In the genomic region with DNA sequence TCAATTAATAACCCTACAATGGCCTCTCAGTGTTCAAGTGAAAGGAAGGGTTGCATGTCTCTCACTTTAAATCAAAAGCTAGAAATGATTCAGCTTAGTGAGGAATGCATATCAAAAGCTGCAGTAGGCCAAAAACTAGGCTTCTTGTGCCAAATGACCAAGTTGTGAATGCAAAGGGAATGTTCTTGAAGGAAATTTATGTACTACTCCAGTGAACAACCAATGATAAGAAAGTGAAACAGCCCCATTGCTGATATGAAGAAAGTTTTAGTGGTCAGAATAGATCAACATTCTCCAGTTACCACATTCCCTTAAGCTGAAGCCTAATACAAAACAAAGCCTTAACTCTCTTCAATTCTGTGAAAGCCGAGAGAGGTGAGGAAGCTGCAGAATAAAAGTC, we compare ENCODE assay signal across 18 cellular contexts. TPM values are rescaled to one million over a fixed set of nuclear protein-coding genes. Genes with fewer than 3 reads are reported as not detected.
DNase-seq lines count a peak whose midpoint lies in the region; ATAC-seq, FAIRE-seq and TF ChIP-seq lines count a peak whose summit lies in the region.
"Had no signal": no experiment of that assay in that cellular context is flagged by ENCODE, and none has a peak within 500 bp of the region (broad histone marks: within the 10 kb centered on the region; RNA-seq: fewer than 3 reads in every experiment).

No MANE protein-coding gene starts in this region.

- no peak overlapping the region for H3K9ac ChIP-seq in astrocyte (ENCODE audit: low read length)

- no peak overlapping the region for H2AFZ ChIP-seq in astrocyte (ENCODE audit: low read depth, low read length)

- TF ChIP-seq CTCF in astrocyte (IDR thresholded peaks at IDR 0.05; ENCODE audit: insufficient read depth, low read depth, low read length) (no peak), retinal pigment epithelial cell (conservative IDR thresholded peaks at IDR 0.05; ENCODE audit: low read depth, low read length) (no peak)

- no peak for DNase-seq in activated T-cell treated with anti-CD3 and anti-CD28 coated beads, Interleukin-2, amount 50 U/mL, for 72 hours
- DNase-seq in activated T-cell treated with anti-CD3 and anti-CD28 coated beads for 4 hours = no peak
- DNase-seq in astrocyte (ENCODE audit: low read depth) = peak; percentile 86
- DNase-seq in retinal pigment epithelial cell (ENCODE audit: low read depth) = peak; percentile 25
- no peak for DNase-seq in RPMI8226
- no peak for DNase-seq in pons (ENCODE audit: low spot score)
- DNase-seq: CD4-positive, alpha-beta T cell; EL; NCI-H1417; NCI-H345; SHP77 treated with DMSO at 0.1 percent for 48 hours; spleen had no signal

- peaks cover 4% of the 10 kb centered on the region in 2 donors for H3K9me3 Mint-ChIP-seq in activated T-cell treated with anti-CD3 and anti-CD28 coated beads, Interleukin-2, amount 50 U/mL, for 72 hours
- peaks cover 6% of the 10 kb centered on the region for H3K9me3 Mint-ChIP-seq in astrocyte (ENCODE audit: unreplicated experiment)
- H3K9me3 Mint-ChIP-seq: central memory CD8-positive, alpha-beta T cell had no signal

- peak overlapping the region; percentile 30 for H3K4me2 ChIP-seq in astrocyte (ENCODE audit: low read length)

- no peaks in the 10 kb centered on the region for H3K79me2 ChIP-seq in astrocyte (ENCODE audit: insufficient read depth, low read length)

- no peaks in the 10 kb centered on the region for H4K20me1 ChIP-seq in astrocyte (ENCODE audit: insufficient read depth, low read length)

- H3K27ac Mint-ChIP-seq in activated T-cell treated with anti-CD3 and anti-CD28 coated beads, Interleukin-2, amount 50 U/mL, for 72 hours = no peak overlapping the region
- no peak overlapping the region for H3K27ac Mint-ChIP-seq in astrocyte (ENCODE audit: unreplicated experiment)
- H3K27ac Mint-ChIP-seq: CD4-positive, alpha-beta T cell had no signal

- H3K36me3 ChIP-seq in astrocyte (ENCODE audit: insufficient read depth, low read length) = no peaks in the 10 kb centered on the region
- H3K36me3 ChIP-seq: spleen had no signal

- no peaks in the 10 kb centered on the region for H3K27me3 ChIP-seq in astrocyte (ENCODE audit: insufficient read depth, low read length)

- peak overlapping the region in 1 of 2 donors; percentile 50 for H3K4me3 Mint-ChIP-seq in activated T-cell treated with anti-CD3 and anti-CD28 coated beads, Interleukin-2, amount 50 U/mL, for 72 hours
- H3K4me3 Mint-ChIP-seq in astrocyte (ENCODE audit: unreplicated experiment) = no peak overlapping the region
- H3K4me3 Mint-ChIP-seq: CD4-positive, alpha-beta T cell; central memory CD8-positive, alpha-beta T cell had no signal

- no peak for FAIRE-seq in astrocyte (lab: Jason Lieb, UNC)
- FAIRE-seq: islet of Langerhans had no signal

- H3K4me1 Mint-ChIP-seq in activated T-cell treated with anti-CD3 and anti-CD28 coated beads, Interleukin-2, amount 50 U/mL, for 72 hours (ENCODE audit: low read depth) = peaks cover 19% of the 10 kb centered on the region
- H3K4me1 Mint-ChIP-seq in astrocyte (ENCODE audit: low read depth, unreplicated experiment) = peaks cover 6% of the 10 kb centered on the region
- H3K4me1 Mint-ChIP-seq: central memory CD8-positive, alpha-beta T cell had no signal

- H3K27ac ChIP-seq in astrocyte (ENCODE audit: low read depth, low read length) = no peak overlapping the region
- H3K27ac ChIP-seq: spleen had no signal

- H3K27me3 Mint-ChIP-seq in activated T-cell treated with anti-CD3 and anti-CD28 coated beads, Interleukin-2, amount 50 U/mL, for 72 hours (ENCODE audit: low read depth) = peaks cover 9% of the 10 kb centered on the region
- H3K27me3 Mint-ChIP-seq in astrocyte (ENCODE audit: low read depth, unreplicated experiment) = no peaks in the 10 kb centered on the region

- H3K4me3 ChIP-seq in astrocyte (ENCODE audit: insufficient read depth, low read depth, low read length) = no peak overlapping the region
- no peak overlapping the region for H3K4me3 ChIP-seq in retinal pigment epithelial cell (ENCODE audit: low read length)
- H3K4me3 ChIP-seq: spleen had no signal

- H3K4me1 ChIP-seq in astrocyte (ENCODE audit: insufficient read depth, low read length) = no peaks in the 10 kb centered on the region
- H3K4me1 ChIP-seq: spleen had no signal

- peaks cover 3% of the 10 kb centered on the region for H3K9me3 ChIP-seq in astrocyte (ENCODE audit: insufficient read depth, low read depth, low read length)

- H3K36me3 Mint-ChIP-seq in activated T-cell treated with anti-CD3 and anti-CD28 coated beads, Interleukin-2, amount 50 U/mL, for 72 hours (ENCODE audit: insufficient read depth in 2 of 2) = peaks cover 3 to 5% of the 10 kb centered on the region in 2 donors
- H3K36me3 Mint-ChIP-seq in astrocyte (ENCODE audit: low read depth, unreplicated experiment) = no peaks in the 10 kb centered on the region

- peak; percentile 25 to 38 for ATAC-seq in activated T-cell treated with anti-CD3 and anti-CD28 coated beads, Interleukin-2, amount 50 U/mL, for 72 hours (replicated peaks in 1 of 2)
- ATAC-seq in HG02759 (IDR thresholded peaks at IDR 0.05; ENCODE audit: unreplicated experiment) (peak; percentile 33), GM19328 (IDR thresholded peaks at IDR 0.05; ENCODE audit: unreplicated experiment) (no peak)

RNA-seq across cellular contexts. Expression of gene MAEL, which starts 10.0 kb away (rescaled TPM):
- total RNA-seq in activated T-cell treated with anti-CD3 and anti-CD28 coated beads, Interleukin-2, amount 50 U/mL, for 72 hours = under 1 TPM in 1 of 2 donors, not detected in 1; 0.60 TPM
- total RNA-seq in astrocyte = 0.11 and 0.17 TPM in 2 replicates
- total RNA-seq: CD4-positive, alpha-beta T cell; mononuclear cell; osteoblast; spleen had no signal

RNA-seq across cellular contexts. Expression of gene ILDR2, which starts 23.8 kb away (rescaled TPM):
- total RNA-seq in activated T-cell treated with anti-CD3 and anti-CD28 coated beads, Interleukin-2, amount 50 U/mL, for 72 hours = 10 to 100 TPM; 15.8 to 18.5 TPM
- total RNA-seq in astrocyte = 7.8 and 9.3 TPM in 2 replicates

Comparison
In these comparisons a context has a peak if more than half of its experiments do, and no peak if none do; other contexts are left out.
1. DNase-seq: peak in astrocyte (single experiment) and retinal pigment epithelial cell (single experiment); none in activated T-cell treated with anti-CD3 and anti-CD28 coated beads, Interleukin-2, amount 50 U/mL, for 72 hours (0 of 2), activated T-cell treated with anti-CD3 and anti-CD28 coated beads for 4 hours (single experiment), RPMI8226 (single experiment) and pons (single experiment).